Comparison of ENCODE assay signal across 8 cellular contexts in the genomic region with DNA sequence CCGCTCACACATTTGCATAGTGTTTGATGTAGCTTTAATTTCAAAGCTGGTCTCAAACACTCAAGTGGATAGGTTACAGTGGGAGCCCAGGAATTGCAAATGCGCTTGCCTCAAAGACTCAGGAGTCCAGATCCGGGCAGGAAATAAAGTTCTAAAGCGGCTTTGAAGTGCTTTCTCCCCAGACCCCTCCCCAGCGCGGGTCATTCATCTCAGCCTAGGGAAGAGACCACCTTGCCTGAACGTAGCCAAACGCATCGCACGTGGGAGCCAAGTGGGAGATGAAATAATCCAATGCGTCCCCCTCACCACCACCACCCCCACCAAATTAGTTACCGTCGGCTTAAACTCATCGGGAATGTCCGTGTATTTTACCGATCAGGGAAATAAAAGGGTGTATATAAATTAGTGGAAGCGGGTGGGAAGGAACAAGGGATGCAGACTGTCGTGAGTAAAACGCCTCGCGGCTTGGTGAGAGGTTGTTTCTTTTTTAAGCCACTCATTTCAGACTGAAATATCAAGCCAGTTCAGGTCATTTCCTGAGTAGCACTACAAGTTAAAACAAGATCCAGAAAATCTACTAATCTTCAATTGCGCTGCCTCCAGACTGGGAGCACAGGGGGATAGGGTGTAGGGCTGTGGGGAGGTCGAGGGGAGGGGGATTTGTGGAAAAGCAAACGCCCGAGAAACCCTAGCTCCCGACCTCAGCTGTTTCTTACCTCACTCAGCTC.
DNase-seq lines count a peak whose midpoint lies in the region; ATAC-seq, FAIRE-seq and TF ChIP-seq lines count a peak whose summit lies in the region.

No MANE protein-coding gene starts in this region.

- peak; percentile 78 for FAIRE-seq in GM19239 (lab: Jason Lieb, UNC)

- H3K4me1 Mint-ChIP-seq in activated T-helper 2 cell treated with anti-CD3 and anti-CD28 coated beads, Interferon-gamma antibody, Interleukin-2, Interleukin-4, amounts not matched to agents 10 μg/mL and 5 μg/mL and 100 μg/mL, durations not matched to agents 14 hours and 24 hours and 36 hours (ENCODE audit: low read depth) = peaks cover 22% of the 10 kb centered on the region

- DNase-seq in AG10803 (ENCODE audit: low read depth) (peak; percentile 15), GM19239 (ENCODE audit: insufficient read length, low spot score) (peak; percentile 4), hepatic stellate cell (ENCODE audit: low spot score) (peak; percentile 12), skeletal muscle cell (ENCODE audit: low read depth) (no peak), OCI-M2 (lab: John Stamatoyannopoulos, UW; ENCODE audit: unreplicated experiment) (no peak), MV-4-11 (lab: John Stamatoyannopoulos, UW) (no peak)
- no peak for DNase-seq in activated T-helper 2 cell treated with anti-CD3 and anti-CD28 coated beads, Interferon-gamma antibody, Interleukin-2, Interleukin-4, amounts not matched to agents 10 μg/mL and 5 μg/mL and 100 μg/mL, durations not matched to agents 14 hours and 24 hours and 36 hours (ENCODE audit: low spot score)

- ATAC-seq in HG03378 (IDR thresholded peaks at IDR 0.05; ENCODE audit: unreplicated experiment) = peak; percentile 38

- no peak for TF ChIP-seq CTCF in AG10803 (conservative IDR thresholded peaks at IDR 0.05; ENCODE audit: low read length)

- H3K4me3 ChIP-seq in AG10803 (ENCODE audit: low read length) = peak overlapping the region; percentile 78
- H3K4me3 ChIP-seq in skeletal muscle cell (ENCODE audit: low read depth, low read length) = peak overlapping the region; percentile 74

- no peaks in the 10 kb centered on the region for H3K9me3 Mint-ChIP-seq in activated T-helper 2 cell treated with anti-CD3 and anti-CD28 coated beads, Interferon-gamma antibody, Interleukin-2, Interleukin-4, amounts not matched to agents 10 μg/mL and 5 μg/mL and 100 μg/mL, durations not matched to agents 14 hours and 24 hours and 36 hours

- H3K27ac Mint-ChIP-seq in activated T-helper 2 cell treated with anti-CD3 and anti-CD28 coated beads, Interferon-gamma antibody, Interleukin-2, Interleukin-4, amounts not matched to agents 10 μg/mL and 5 μg/mL and 100 μg/mL, durations not matched to agents 14 hours and 24 hours and 36 hours = no peak overlapping the region

- peak overlapping the region; percentile 86 for H3K4me3 Mint-ChIP-seq in activated T-helper 2 cell treated with anti-CD3 and anti-CD28 coated beads, Interferon-gamma antibody, Interleukin-2, Interleukin-4, amounts not matched to agents 10 μg/mL and 5 μg/mL and 100 μg/mL, durations not matched to agents 14 hours and 24 hours and 36 hours (ENCODE audit: low read depth)

- H3K27me3 Mint-ChIP-seq in activated T-helper 2 cell treated with anti-CD3 and anti-CD28 coated beads, Interferon-gamma antibody, Interleukin-2, Interleukin-4, amounts not matched to agents 10 μg/mL and 5 μg/mL and 100 μg/mL, durations not matched to agents 14 hours and 24 hours and 36 hours (ENCODE audit: low read depth) = peaks cover 72% of the 10 kb centered on the region

- H3K36me3 Mint-ChIP-seq in activated T-helper 2 cell treated with anti-CD3 and anti-CD28 coated beads, Interferon-gamma antibody, Interleukin-2, Interleukin-4, amounts not matched to agents 10 μg/mL and 5 μg/mL and 100 μg/mL, durations not matched to agents 14 hours and 24 hours and 36 hours (ENCODE audit: low read depth) = no peaks in the 10 kb centered on the region

- intact Hi-C loops in activated T-helper 2 cell treated with anti-CD3 and anti-CD28 coated beads, Interferon-gamma antibody, Interleukin-2, Interleukin-4, amounts not matched to agents 10 μg/mL and 5 μg/mL and 100 μg/mL, durations not matched to agents 14 hours and 24 hours and 36 hours (cut with micrococcal nuclease) = loop anchor here (1.0 kb wide), 1 partner anchor 12 kb away; no protein-coding TSS in a partner anchor

Comparison
In these comparisons a context has a peak if more than half of its experiments do, and no peak if none do; other contexts are left out.
1. DNase-seq: peak in AG10803 (single experiment), GM19239 (single experiment) and hepatic stellate cell (single experiment); none in activated T-helper 2 cell treated with anti-CD3 and anti-CD28 coated beads, Interferon-gamma antibody, Interleukin-2, Interleukin-4, amounts not matched to agents 10 μg/mL and 5 μg/mL and 100 μg/mL, durations not matched to agents 14 hours and 24 hours and 36 hours (single experiment), skeletal muscle cell (single experiment), OCI-M2 (single experiment) and MV-4-11 (single experiment).